29 cellular contexts compared by ENCODE assay signal in genomic region chr17:68570531-68570930, GRCh38. TPM values are rescaled to one million over a fixed set of nuclear protein-coding genes. Genes with fewer than 3 reads are reported as not detected.
"Had no signal": no experiment of that assay in that cellular context is flagged by ENCODE, and none has a peak within 500 bp of the region (broad histone marks: within the 10 kb centered on the region; RNA-seq: fewer than 3 reads in every experiment).

No MANE protein-coding gene starts in this region.

- H3K9me3 ChIP-seq: esophagus muscularis mucosa, gastrocnemius medialis, heart left ventricle had no signal

- H3K27ac ChIP-seq: brain microvascular endothelial cell, esophagus muscularis mucosa, foreskin keratinocyte, gastrocnemius medialis, heart left ventricle, WERI-Rb-1 had no signal

- H3K4me1 ChIP-seq: foreskin keratinocyte, gastrocnemius medialis had no signal

- H3K27me3 ChIP-seq: brain microvascular endothelial cell, esophagus muscularis mucosa, foreskin keratinocyte, gastrocnemius medialis, heart left ventricle had no signal

- DNase-seq: activated B cell treated with CpG ODN at 0.5 μM for 24 hours; activated CD4-positive, alpha-beta T cell treated with anti-CD3 and anti-CD28 coated beads for 48 hours; activated CD4-positive, alpha-beta T cell treated with anti-CD3 and anti-CD28 coated beads, Interleukin-2, amount 50 U/mL, for 1 hour; activated CD4-positive, alpha-beta T cell treated with anti-CD3 and anti-CD28 coated beads, Interleukin-2, amount 50 U/mL, for 48 hours; activated CD8-positive, alpha-beta memory T cell treated with anti-CD3 and anti-CD28 coated beads for 24 hours; activated CD8-positive, alpha-beta T cell treated with anti-CD3 and anti-CD28 coated beads for 36 hours; activated effector memory CD4-positive, alpha-beta T cell treated with Interleukin-2 at 50 U/mL for 16 hours; activated gamma-delta T cell treated with Interleukin-2 at 50 U/mL for 16 hours; activated naive CD4-positive, alpha-beta T cell treated with anti-CD3 and anti-CD28 coated beads, Interleukin-2, amount 50 U/mL, for 16 hours; activated naive CD4-positive, alpha-beta T cell treated with Interleukin-2 at 50 U/mL for 16 hours; activated T-cell treated with anti-CD3 and anti-CD28 coated beads, Interleukin-2, amount 50 U/mL, for 4 hours; amniotic stem cell; brain microvascular endothelial cell; cortex of kidney; dermis blood vessel endothelial cell; effector CD4-positive, alpha-beta T cell; effector memory CD8-positive, alpha-beta T cell; erythroblast; foreskin keratinocyte; gastrocnemius medialis; glutamatergic neuron; heart left ventricle; T-helper 1 cell; T-helper 17 cell; T1000; WERI-Rb-1 had no signal

- H3K36me3 ChIP-seq: brain microvascular endothelial cell, esophagus muscularis mucosa, gastrocnemius medialis, heart left ventricle, WERI-Rb-1 had no signal

- H3K4me3 ChIP-seq: esophagus muscularis mucosa, gastrocnemius medialis, heart left ventricle had no signal

RNA-seq across cellular contexts. Expression of gene FAM20A, which starts 30.6 kb away (rescaled TPM):
- total RNA-seq: activated B cell treated with CpG ODN at 0.5 μM for 24 hours; activated CD8-positive, alpha-beta T cell treated with anti-CD3 and anti-CD28 coated beads for 36 hours; activated T-helper 17 cell treated with anti-CD3 and anti-CD28 coated beads, Interleukin-2, amount 50 U/mL, for 72 hours; chondrocyte; dermis blood vessel endothelial cell; foreskin keratinocyte had no signal
- polyA plus RNA-seq: foreskin keratinocyte had no signal
